8 cellular contexts compared by ENCODE assay signal in the genomic region with DNA sequence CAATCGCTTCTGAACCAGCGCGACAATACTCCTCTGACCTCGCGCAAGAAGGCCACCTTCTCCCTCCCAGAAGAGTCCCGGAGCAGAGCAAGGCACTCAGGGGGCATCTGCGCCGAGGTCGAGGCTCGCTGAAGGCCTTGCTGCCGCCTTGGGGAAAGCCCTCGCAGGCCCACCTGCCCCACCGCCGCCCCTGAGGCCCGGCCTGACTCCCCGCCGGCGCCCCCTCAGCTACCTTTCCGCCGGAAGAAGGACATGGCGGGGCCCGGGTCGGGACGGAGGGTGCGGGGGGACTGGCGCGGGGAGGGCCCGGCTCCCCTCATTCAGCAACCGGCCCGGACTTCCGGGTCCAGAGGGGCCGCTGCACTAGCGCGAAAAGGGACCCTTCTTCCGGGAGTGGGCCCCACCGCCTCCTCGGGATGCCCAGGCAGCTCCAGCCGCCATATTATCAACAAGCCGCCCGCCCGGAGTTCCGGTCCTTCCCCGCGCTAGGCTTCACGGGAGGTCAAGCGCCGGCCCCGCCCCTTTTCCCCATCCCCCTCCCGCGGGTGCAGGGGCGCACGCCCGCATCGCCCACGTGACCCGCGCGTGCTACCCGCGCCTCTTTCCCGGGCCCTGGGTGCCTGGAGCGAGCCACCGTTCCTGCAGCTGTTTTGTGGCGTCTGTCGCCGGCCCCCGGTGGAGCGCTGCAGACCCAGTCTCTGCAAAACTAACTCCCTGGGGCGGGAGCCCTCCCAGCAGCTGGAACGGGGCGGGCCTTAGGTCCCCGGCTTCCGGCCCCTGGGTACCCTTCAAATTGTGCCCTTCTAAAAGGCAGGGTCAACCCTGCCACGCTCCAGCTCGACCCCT. TPM values are rescaled to one million over a fixed set of nuclear protein-coding genes. Genes with fewer than 3 reads are reported as not detected.
DNase-seq lines count a peak whose midpoint lies in the region; ATAC-seq, FAIRE-seq and TF ChIP-seq lines count a peak whose summit lies in the region.

A gene with protein sequence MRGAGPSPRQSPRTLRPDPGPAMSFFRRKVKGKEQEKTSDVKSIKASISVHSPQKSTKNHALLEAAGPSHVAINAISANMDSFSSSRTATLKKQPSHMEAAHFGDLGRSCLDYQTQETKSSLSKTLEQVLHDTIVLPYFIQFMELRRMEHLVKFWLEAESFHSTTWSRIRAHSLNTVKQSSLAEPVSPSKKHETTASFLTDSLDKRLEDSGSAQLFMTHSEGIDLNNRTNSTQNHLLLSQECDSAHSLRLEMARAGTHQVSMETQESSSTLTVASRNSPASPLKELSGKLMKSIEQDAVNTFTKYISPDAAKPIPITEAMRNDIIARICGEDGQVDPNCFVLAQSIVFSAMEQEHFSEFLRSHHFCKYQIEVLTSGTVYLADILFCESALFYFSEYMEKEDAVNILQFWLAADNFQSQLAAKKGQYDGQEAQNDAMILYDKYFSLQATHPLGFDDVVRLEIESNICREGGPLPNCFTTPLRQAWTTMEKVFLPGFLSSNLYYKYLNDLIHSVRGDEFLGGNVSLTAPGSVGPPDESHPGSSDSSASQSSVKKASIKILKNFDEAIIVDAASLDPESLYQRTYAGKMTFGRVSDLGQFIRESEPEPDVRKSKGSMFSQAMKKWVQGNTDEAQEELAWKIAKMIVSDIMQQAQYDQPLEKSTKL (minus strand): TSS at position 469 of the 846 bp plus-strand sequence. CDS start 149 bp downstream, at position 320.

- H3K4me2 ChIP-seq in keratinocyte (ENCODE audit: control insufficient read depth, extremely low read depth, insufficient read depth, low read depth, low read length), result peak within 1 kb of the TSS; percentile 93

- ATAC-seq in GM18873 (IDR thresholded peaks at IDR 0.05; ENCODE audit: low FRiP score, unreplicated experiment), result peak; percentile 68
- peak; percentile 83 for ATAC-seq in HG03135 (IDR thresholded peaks at IDR 0.05; ENCODE audit: unreplicated experiment)

- H3K9me1 ChIP-seq in keratinocyte (ENCODE audit: control insufficient read depth, extremely low read depth, insufficient read depth, low read length), result no peaks in the 10 kb centered on the region

- H3K79me2 ChIP-seq in keratinocyte (ENCODE audit: control insufficient read depth, insufficient read depth, low read length), result peaks cover 50% of the 10 kb centered on the region

- peak within 1 kb of the TSS; percentile 78 for H3K27ac ChIP-seq in keratinocyte (ENCODE audit: control insufficient read depth, insufficient read depth, low read length)

- no peak for FAIRE-seq in keratinocyte (lab: Jason Lieb, UNC)

- no peak for TF ChIP-seq CTCF in keratinocyte (optimal IDR thresholded peaks at IDR 0.05 in 1 of 3, IDR thresholded peaks at IDR 0.05 in 1 of 3, conservative IDR thresholded peaks at IDR 0.05 in 1 of 3; ENCODE audit: extremely low read depth in 1 of 3, insufficient read depth in 2 of 3, low read length in 3 of 3)

- H3K9ac ChIP-seq in keratinocyte (ENCODE audit: control insufficient read depth, extremely low read depth, insufficient read depth, low read length), result peak within 1 kb of the TSS; percentile 90

- dilution Hi-C loops in keratinocyte (cut with MboI; ENCODE audit: extremely low pct_ligation_motif_present, low sequenced_read_pairs), result no loop called here

- H3K4me1 ChIP-seq in keratinocyte (ENCODE audit: control insufficient read depth, extremely low read depth, insufficient read depth, low read length), result peaks cover 8% of the 10 kb centered on the region

- H3K27me3 ChIP-seq in keratinocyte (ENCODE audit: control insufficient read depth, extremely low read depth, insufficient read depth, low read length), result no peaks in the 10 kb centered on the region

- peak within 1 kb of the TSS; percentile 66 to 98 (median 87) for H3K4me3 ChIP-seq in keratinocyte (ENCODE audit: control insufficient read depth in 2 of 3, extremely low read depth in 1 of 3, insufficient read depth in 2 of 3, low read depth in 1 of 3, low read length in 3 of 3)

- no peaks in the 10 kb centered on the region for H4K20me1 ChIP-seq in keratinocyte (ENCODE audit: control insufficient read depth, extremely low read depth, insufficient read depth, low read length)

- H2AFZ ChIP-seq in keratinocyte (ENCODE audit: control insufficient read depth, low read length), result peak within 1 kb of the TSS; percentile 87

- peaks cover 0 to 7% of the 10 kb centered on the region in 2 experiments for H3K36me3 ChIP-seq in keratinocyte (ENCODE audit: control insufficient read depth in 2 of 2, extremely low read depth in 1 of 2, insufficient read depth in 2 of 2, low read length in 2 of 2)

- peak; percentile 94 for DNase-seq in AG08395 (ENCODE audit: low spot score)
- peak; percentile 66 for DNase-seq in NCI-H2227 treated with DMSO at 0.1 percent for 48 hours (lab: John Stamatoyannopoulos, UW)
- peak; percentile 86 to 89 (median 88) for DNase-seq in activated CD4-positive, CD25-positive, alpha-beta regulatory T cell (lab: John Stamatoyannopoulos, UW)
- DNase-seq in central memory CD4-positive, alpha-beta T cell, result peak; percentile 85
- DNase-seq in keratinocyte (ENCODE audit: low read depth, low spot score), result no peak
- DNase-seq in stimulated activated CD4-positive, alpha-beta T cell treated with anti-CD3 and anti-CD28 coated beads, Interleukin-15, amount 100 ng/mL, for 1 hour (ENCODE audit: low read depth in 1 of 2, low spot score in 1 of 2), result peak; percentile 86 to 95

- no peaks in the 10 kb centered on the region for H3K9me3 ChIP-seq in keratinocyte (ENCODE audit: control insufficient read depth, low read depth, low read length)

RNA-seq across cellular contexts. Expression of the gene that starts here (rescaled TPM):
- polyA plus RNA-seq in keratinocyte, result 20.1 to 30.8 TPM (median 26.5 TPM) in 3 replicates
- polyA plus RNA-seq in keratinocyte (2011; ENCODE audit: low read depth), result 33.4 TPM
- polyA plus RNA-seq in keratinocyte (2011; cell fraction: cytosol; rRNA removed), result 12.8 and 25.5 TPM in 2 replicates
- 28.3 and 29.6 TPM in 2 replicates for polyA plus RNA-seq in keratinocyte (2011; cell fraction: nucleus; rRNA removed)
- 11.3 and 11.9 TPM in 2 replicates for polyA plus RNA-seq in keratinocyte (2012; ENCODE audit: low replicate concordance)
- polyA minus RNA-seq in keratinocyte, result 10.3 to 50.9 TPM (median 41.2 TPM) in 3 replicates
- 10.2 TPM for polyA minus RNA-seq in keratinocyte (2011; cell fraction: cytosol; rRNA and poly(A)+ RNA removed)
- 14.4 and 34.3 TPM in 2 replicates for polyA minus RNA-seq in keratinocyte (2011; cell fraction: nucleus; rRNA and poly(A)+ RNA removed)
